In the genomic region with DNA sequence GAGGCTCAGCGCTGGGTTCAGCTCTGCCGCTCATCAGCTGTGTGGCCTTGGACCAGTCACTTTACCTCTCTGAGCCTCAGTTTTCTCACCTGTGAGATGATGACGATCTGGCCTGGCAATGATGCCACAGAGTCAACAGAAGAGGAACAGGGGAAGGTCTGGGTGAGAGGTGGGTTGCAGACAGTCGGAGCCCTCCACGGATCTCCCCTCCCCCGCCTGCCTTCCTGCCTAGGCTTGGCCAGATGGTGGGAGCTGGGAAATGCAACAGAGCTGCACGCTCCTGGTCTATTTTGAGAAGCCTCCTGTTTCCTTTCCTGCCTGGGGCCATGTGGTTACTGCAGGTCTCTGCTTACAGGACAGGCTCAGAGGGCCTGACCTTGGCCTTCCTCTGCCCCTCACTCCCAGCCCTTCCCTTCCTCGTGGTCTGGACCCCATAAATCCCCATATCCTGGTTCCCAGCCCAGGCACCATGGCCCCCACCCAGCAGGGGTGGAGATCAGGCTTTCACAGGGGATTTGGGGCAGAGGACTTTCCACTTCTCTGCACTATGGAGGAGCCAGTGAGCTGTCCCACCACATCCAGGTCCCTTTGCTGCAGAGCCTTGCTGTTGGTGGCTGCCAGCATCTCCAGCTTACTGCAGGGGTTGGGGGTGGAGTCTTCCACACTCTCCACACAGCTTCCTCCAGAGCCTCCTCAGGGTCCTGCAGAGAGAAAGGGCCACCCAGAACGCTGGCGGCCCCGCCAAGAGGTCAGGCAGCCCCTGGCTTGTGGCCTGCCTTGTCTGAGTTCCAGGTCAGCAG, we compare ENCODE assay signal across 12 cellular contexts. TPM values are rescaled to one million over a fixed set of nuclear protein-coding genes. Genes with fewer than 3 reads are reported as not detected.
DNase-seq lines count a peak whose midpoint lies in the region; ATAC-seq, FAIRE-seq and TF ChIP-seq lines count a peak whose summit lies in the region.
"Had no signal": no experiment of that assay in that cellular context is flagged by ENCODE, and none has a peak within 500 bp of the region (broad histone marks: within the 10 kb centered on the region; RNA-seq: fewer than 3 reads in every experiment).

No MANE protein-coding gene starts in this region.

- peaks cover 17 to 31% of the 10 kb centered on the region in 2 donors for H3K4me1 ChIP-seq in kidney (ENCODE audit: control insufficient read depth in 1 of 2, insufficient read depth in 1 of 2, low read depth in 1 of 2, low read length in 2 of 2)
- peaks cover 29 to 65% (median 46%) of the 10 kb centered on the region in 4 donors for H3K4me1 ChIP-seq in stomach

- FAIRE-seq in kidney (lab: Jason Lieb, UNC) (no peak), frontal cortex (lab: Jason Lieb, UNC) (no peak)
- FAIRE-seq: urothelium cell line had no signal

- TF ChIP-seq CTCF in kidney (IDR thresholded peaks at IDR 0.05; ENCODE audit: borderline replicate concordance, extremely low read depth, insufficient read depth) (no peak), stomach (IDR thresholded peaks at IDR 0.05) (no peak)

- no peak overlapping the region for H3K9ac ChIP-seq in kidney (ENCODE audit: low read length in 2 of 2)

- H3K36me3 ChIP-seq in MG63 = no peaks in the 10 kb centered on the region
- no peaks in the 10 kb centered on the region for H3K36me3 ChIP-seq in kidney (ENCODE audit: control insufficient read depth in 1 of 2, insufficient read depth in 2 of 2, low read length in 2 of 2)
- H3K36me3 ChIP-seq in stomach = no peaks in the 10 kb centered on the region

- no peak for TF ChIP-seq EP300 in stomach (IDR thresholded peaks at IDR 0.05)

- intact Hi-C loops in kidney (cut with DNase I) (no loop called here), stomach (cut with DNase I; ENCODE audit: low total_unique reads) (no loop called here)

- H3K27ac ChIP-seq in kidney (ENCODE audit: low read depth in 2 of 2, low read length in 2 of 2) (peak overlapping the region; percentile 48 to 94), stomach (peak overlapping the region in 4 of 5 donors; percentile 75 to 79 (median 78))

- H3K27me3 ChIP-seq in MG63 = no peaks in the 10 kb centered on the region
- H3K27me3 ChIP-seq in stomach = no peaks in the 10 kb centered on the region

- ATAC-seq in HG03039 (IDR thresholded peaks at IDR 0.05; ENCODE audit: unreplicated experiment) = no peak

- WGBS in stomach, 5 donors = 44 to 66% (median 56%) methylated on average over 11 of the region's 11 CpGs

- no peak overlapping the region for H3K4me3 ChIP-seq in MG63
- H3K4me3 ChIP-seq in kidney (ENCODE audit: low read length in 2 of 2) = no peak overlapping the region
- no peak overlapping the region for H3K4me3 ChIP-seq in stomach

- TF ChIP-seq POLR2A in stomach (IDR thresholded peaks at IDR 0.05) = no peak

- H3K9me3 ChIP-seq in MG63 (no peaks in the 10 kb centered on the region), kidney (ENCODE audit: control insufficient read depth in 1 of 2, low read length in 2 of 2) (no peaks in the 10 kb centered on the region), stomach (no peaks in the 10 kb centered on the region)
- H3K9me3 ChIP-seq: Caco-2 had no signal

- DNase-seq in MG63 = peak; percentile 9
- peak; percentile 50 for DNase-seq in cerebellar cortex (ENCODE audit: low spot score)
- DNase-seq in kidney = peak; percentile 91
- DNase-seq in stomach = no peak
- no peak for DNase-seq in frontal cortex (ENCODE audit: low spot score in 2 of 2)
- DNase-seq in activated naive CD4-positive, alpha-beta T cell (lab: John Stamatoyannopoulos, UW) = no peak
- DNase-seq in activated CD4-positive, CD25-positive, alpha-beta regulatory T cell treated with anti-CD3 and anti-CD28 coated beads, Interleukin-2, amount 50 U/mL, for 72 hours = no peak

RNA-seq across cellular contexts. Expression of gene C11orf96, which starts 46.9 kb away (rescaled TPM):
- 0.54 and 0.86 TPM in 2 replicates for total RNA-seq in MG63 (2014; rRNA removed; shearing (Covaris generic); ENCODE audit: low replicate concordance)
- 153 TPM for total RNA-seq in kidney
- polyA plus RNA-seq in kidney (ENCODE audit: insufficient read depth, low read depth, low replicate concordance) = 109 TPM
- 100 to 1,000 TPM in 1 of 5 donors, 10 to 100 TPM in 4; 32.1 to 273 (median 55.4) TPM for total RNA-seq in stomach
- polyA plus RNA-seq in stomach = 100 to 1,000 TPM in 2 of 3 donors, 10 to 100 TPM in 1; 77.2 to 140 (median 131) TPM
- total RNA-seq in frontal cortex = 15.5 TPM
- total RNA-seq: Caco-2, HT-29 had no signal

RNA-seq across cellular contexts. Expression of gene ACCSL, which starts 58.4 kb away (rescaled TPM):
- not detected in 2 replicates for total RNA-seq in MG63 (2014; rRNA removed; shearing (Covaris generic); ENCODE audit: low replicate concordance)
- total RNA-seq in kidney (not detected), stomach (not detected), frontal cortex (not detected)
- polyA plus RNA-seq in kidney (ENCODE audit: insufficient read depth, low read depth, low replicate concordance) (not detected), stomach (not detected)
- total RNA-seq: activated T-helper 1 cell treated with anti-CD3 and anti-CD28 coated beads, Interleukin-12 subunit alpha, Interleukin-12 subunit beta, Interleukin-2, Interleukin-4 antibody, amounts not matched to agents 30 ng/mL and 10 ng/mL and 1 ng/mL, durations not matched to agents 14 hours and 24 hours and 36 hours; Caco-2; HT-29 had no signal

Comparison
In these comparisons a context has a peak if more than half of its experiments do, and no peak if none do; other contexts are left out.
1. DNase-seq: peak in MG63 (single experiment), cerebellar cortex (single experiment) and kidney (single experiment); none in stomach (single experiment), frontal cortex (0 of 2), activated naive CD4-positive, alpha-beta T cell (0 of 4) and activated CD4-positive, CD25-positive, alpha-beta regulatory T cell treated with anti-CD3 and anti-CD28 coated beads, Interleukin-2, amount 50 U/mL, for 72 hours (single experiment).